In the genomic region with DNA sequence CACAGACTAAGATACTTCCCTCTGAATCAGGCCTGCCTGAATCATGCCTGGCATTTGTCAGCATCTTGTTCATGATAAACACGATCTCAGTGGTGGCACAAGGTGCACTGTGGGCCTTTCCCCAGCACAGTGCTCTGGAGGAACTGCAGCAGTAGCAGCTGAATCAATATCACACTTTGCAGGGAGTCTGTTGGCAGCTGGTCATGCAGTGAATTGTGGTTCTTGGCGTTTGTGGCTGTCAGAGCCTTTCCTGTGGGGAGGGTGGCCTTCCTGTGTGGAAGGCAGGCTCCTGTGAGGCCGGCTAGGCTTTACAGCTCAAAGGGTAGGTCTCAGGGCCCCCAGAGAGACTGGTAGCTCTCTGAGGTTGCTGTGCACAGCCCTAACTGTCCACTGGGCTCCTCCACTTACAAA, we compare ENCODE assay signal across 9 cellular contexts. TPM values are rescaled to one million over a fixed set of nuclear protein-coding genes. Genes with fewer than 3 reads are reported as not detected.
A peak's percentile ranks its signal among the peaks of the same experiment; 100 is the strongest.
DNase-seq lines count a peak whose midpoint lies in the region; ATAC-seq and TF ChIP-seq lines count a peak whose summit lies in the region.
"Had no signal": no experiment of that assay in that cellular context is flagged by ENCODE, and none has a peak within 500 bp of the region (broad histone marks: within the 10 kb centered on the region; RNA-seq: fewer than 3 reads in every experiment).

No MANE protein-coding gene starts in this region.

- H4K20me1 ChIP-seq in BLaER1 (no peaks in the 10 kb centered on the region; the same call in 1 of the 2 replicates), IMR-90 (ENCODE audit: insufficient read depth, low read length) (no peaks in the 10 kb centered on the region)

- TF ChIP-seq CTCF in IMR-90 (conservative IDR thresholded peaks at IDR 0.05; ENCODE audit: low read depth, low read length): no peak
- no peak for TF ChIP-seq CTCF in coronary artery (IDR thresholded peaks at IDR 0.05)
- no peak for TF ChIP-seq CTCF in breast epithelium (IDR thresholded peaks at IDR 0.05)

- BruUV-seq in IMR-90 (replicated peaks; lab: Mats Ljungman, UMichigan): no TSS peak

- H3K36me3 ChIP-seq in BLaER1 (no peaks in the 10 kb centered on the region), IMR-90 (ENCODE audit: control insufficient read depth, insufficient read depth, low read length) (no peaks in the 10 kb centered on the region), SJCRH30 (no peaks in the 10 kb centered on the region), breast epithelium (no peaks in the 10 kb centered on the region)

- no peak overlapping the region for H2AK5ac ChIP-seq in IMR-90 (ENCODE audit: low read depth, low read length)

- H2BK120ac ChIP-seq in IMR-90 (ENCODE audit: low read depth, low read length): no peak overlapping the region

- CTCF ChIA-PET in IMR-90 (lab: Yijun Ruan, JAX): no interaction called here

- intact Hi-C loops in IMR-90 (cut with micrococcal nuclease) (no loop called here), breast epithelium (cut with DNase I; ENCODE audit: low total_unique reads) (no loop called here)

- H3K4me1 ChIP-seq in BLaER1: peaks cover 25% of the 10 kb centered on the region
- H3K4me1 ChIP-seq in IMR-90 (ENCODE audit: control insufficient read depth, insufficient read depth, low read length): peaks cover 13% of the 10 kb centered on the region
- H3K4me1 ChIP-seq in SJCRH30: 0 out of 2 replicates have a peak, but pooled peaks cover 13% of the 10 kb centered on the region
- H3K4me1 ChIP-seq in breast epithelium: no peaks in the 10 kb centered on the region

- no peaks in the 10 kb centered on the region for H3K79me1 ChIP-seq in IMR-90 (ENCODE audit: low read depth in 1 of 2, low read length in 2 of 2)

- H4K91ac ChIP-seq in IMR-90 (ENCODE audit: insufficient read depth, low read depth, low read length): no peak overlapping the region

- no peak for TF ChIP-seq POLR2A in IMR-90 (IDR thresholded peaks at IDR 0.05; ENCODE audit: low read depth, low read length)
- TF ChIP-seq POLR2A in breast epithelium (IDR thresholded peaks at IDR 0.05): no peak

- H3K27ac ChIP-seq in BLaER1: no peak overlapping the region
- H3K27ac ChIP-seq in IMR-90 (ENCODE audit: insufficient read depth, low read length): no peak overlapping the region
- H3K27ac ChIP-seq in SJCRH30: no peak overlapping the region
- H3K27ac ChIP-seq in coronary artery: peak overlapping the region in 1 of 2 donors; percentile 5
- no peak overlapping the region for H3K27ac ChIP-seq in breast epithelium

- no peak overlapping the region for H4K8ac ChIP-seq in IMR-90 (ENCODE audit: low read depth in 2 of 2, low read length in 2 of 2)

- no peak overlapping the region for H3K18ac ChIP-seq in IMR-90 (ENCODE audit: low read depth, low read length)

- H4K5ac ChIP-seq in IMR-90 (ENCODE audit: low read depth, low read length): no peak overlapping the region

- POLR2A ChIA-PET in IMR-90 (lab: Charles Lee; ENCODE audit: unreplicated experiment): no interaction called here

- no CpG with 5 or more reads among the region's 3 CpGs for WGBS in IMR-90 (ENCODE audit: extremely low coverage in 2 of 2, insufficient read length in 1 of 2), 2 experiments

- DNase-seq in IMR-90 (peak; percentile 18), SJCRH30 (peak; percentile 78 to 87), kidney glomerular epithelial cell (lab: John Stamatoyannopoulos, UW) (peak; percentile 17), NCI-H526 treated with DMSO at 0.1 percent for 48 hours (lab: John Stamatoyannopoulos, UW) (no peak), coronary artery (ENCODE audit: low spot score) (no peak), breast epithelium (ENCODE audit: low spot score in 2 of 2) (no peak)
- DNase-seq: PC-3 had no signal

- H3K4ac ChIP-seq in IMR-90 (ENCODE audit: low read depth, low read length): no peak overlapping the region

- no peak overlapping the region for H2BK20ac ChIP-seq in IMR-90 (ENCODE audit: low read depth, low read length)

- H2AFZ ChIP-seq in IMR-90 (replicated peaks; ENCODE audit: low read length, poor library complexity): peak overlapping the region; percentile 0

- H3K9me3 ChIP-seq in BLaER1 (no peaks in the 10 kb centered on the region), IMR-90 (ENCODE audit: control insufficient read depth, insufficient read depth, low read length) (no peaks in the 10 kb centered on the region), SJCRH30 (replicated peaks) (no peaks in the 10 kb centered on the region), breast epithelium (no peaks in the 10 kb centered on the region)

- no peak overlapping the region for H2BK15ac ChIP-seq in IMR-90 (ENCODE audit: low read depth, low read length)

- H3K56ac ChIP-seq in IMR-90 (ENCODE audit: extremely low read depth, insufficient read depth, low read length): no peak overlapping the region

- no peaks in the 10 kb centered on the region; the same call in 1 of the 2 replicates for H3K9me1 ChIP-seq in IMR-90 (ENCODE audit: insufficient read depth, low read length)

- no peaks in the 10 kb centered on the region for H3K27me3 ChIP-seq in BLaER1
- peaks cover 26% of the 10 kb centered on the region for H3K27me3 ChIP-seq in IMR-90 (ENCODE audit: control insufficient read depth, insufficient read depth, low read length)
- peaks cover 11% of the 10 kb centered on the region for H3K27me3 ChIP-seq in SJCRH30
- H3K27me3 ChIP-seq in breast epithelium: no peaks in the 10 kb centered on the region

- H3K14ac ChIP-seq in IMR-90 (replicated peaks; ENCODE audit: low read depth, low read length): no peak overlapping the region

- H2BK5ac ChIP-seq in IMR-90 (ENCODE audit: low read depth, low read length, poor library complexity, severe bottlenecking): no peak overlapping the region

- H3K4me2 ChIP-seq in BLaER1 (peak overlapping the region; percentile 38), IMR-90 (ENCODE audit: low read depth, low read length) (no peak overlapping the region)

- no peak overlapping the region for H2AK9ac ChIP-seq in IMR-90 (replicated peaks; ENCODE audit: low read depth, low read length, poor library complexity)

- in situ Hi-C loops in IMR-90 (cut with MboI; ENCODE audit: low sequenced_read_pairs): no loop called here

- H3K23ac ChIP-seq in IMR-90 (ENCODE audit: low read depth, low read length): no peak overlapping the region

- no peak for TF ChIP-seq RAD21 in IMR-90 (IDR thresholded peaks at IDR 0.05; ENCODE audit: low read length)

- no peak overlapping the region for H3K4me3 ChIP-seq in BLaER1
- H3K4me3 ChIP-seq in IMR-90 (ENCODE audit: insufficient read depth, low read depth, low read length): no peak overlapping the region
- H3K4me3 ChIP-seq in SJCRH30: no peak overlapping the region
- H3K4me3 ChIP-seq in coronary artery: no peak overlapping the region
- H3K4me3 ChIP-seq in breast epithelium: no peak overlapping the region

- ATAC-seq in IMR-90 (ENCODE audit: low read depth) (no peak), HG03469 (IDR thresholded peaks at IDR 0.05; ENCODE audit: unreplicated experiment) (no peak)
- ATAC-seq: PC-3 had no signal

- H3K9ac ChIP-seq in BLaER1 (no peak overlapping the region), IMR-90 (ENCODE audit: low read depth, low read length) (no peak overlapping the region)

- dilution Hi-C loops in IMR-90 (cut with HindIII; ENCODE audit: low sequenced_read_pairs, unreplicated experiment): no loop called here

TF ChIP-seq in IMR-90, 13 proteins besides CTCF, POLR2A, EP300 and RAD21:
- TF ChIP-seq RFX5 (IDR thresholded peaks at IDR 0.05; ENCODE audit: low read depth, low read length): no peak
- no peak for TF ChIP-seq MXI1 (IDR thresholded peaks at IDR 0.05; ENCODE audit: borderline replicate concordance, low read depth, low read length)
- no peak for TF ChIP-seq MAFK (IDR thresholded peaks at IDR 0.05; ENCODE audit: low read depth, low read length)
- no peak for TF ChIP-seq RCOR1 (IDR thresholded peaks at IDR 0.05; ENCODE audit: insufficient replicate concordance, low read length)
- no peak for TF ChIP-seq USF2 (IDR thresholded peaks at IDR 0.05; ENCODE audit: low read depth, low read length)
- TF ChIP-seq CHD1 (IDR thresholded peaks at IDR 0.05; ENCODE audit: low read depth, low read length): no peak
- TF ChIP-seq FOS (IDR thresholded peaks at IDR 0.05; ENCODE audit: low read depth, low read length): no peak
- no peak for TF ChIP-seq BHLHE40 (IDR thresholded peaks at IDR 0.05; ENCODE audit: low read depth, low read length)
- TF ChIP-seq, protein P1, sequence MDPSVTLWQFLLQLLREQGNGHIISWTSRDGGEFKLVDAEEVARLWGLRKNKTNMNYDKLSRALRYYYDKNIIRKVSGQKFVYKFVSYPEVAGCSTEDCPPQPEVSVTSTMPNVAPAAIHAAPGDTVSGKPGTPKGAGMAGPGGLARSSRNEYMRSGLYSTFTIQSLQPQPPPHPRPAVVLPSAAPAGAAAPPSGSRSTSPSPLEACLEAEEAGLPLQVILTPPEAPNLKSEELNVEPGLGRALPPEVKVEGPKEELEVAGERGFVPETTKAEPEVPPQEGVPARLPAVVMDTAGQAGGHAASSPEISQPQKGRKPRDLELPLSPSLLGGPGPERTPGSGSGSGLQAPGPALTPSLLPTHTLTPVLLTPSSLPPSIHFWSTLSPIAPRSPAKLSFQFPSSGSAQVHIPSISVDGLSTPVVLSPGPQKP (IDR thresholded peaks at IDR 0.05; ENCODE audit: borderline replicate concordance, low read depth, low read length): no peak
- no peak for TF ChIP-seq MAZ (IDR thresholded peaks at IDR 0.05; ENCODE audit: borderline replicate concordance, low read depth, low read length)
- TF ChIP-seq NFE2L2 (IDR thresholded peaks at IDR 0.05; ENCODE audit: low read depth, low read length): no peak
- no peak for TF ChIP-seq CEBPB (IDR thresholded peaks at IDR 0.05; ENCODE audit: low read depth, low read length)
- no peak for TF ChIP-seq SMC3 (IDR thresholded peaks at IDR 0.05; ENCODE audit: low read depth, low read length)
TF ChIP-seq in IMR-90: peak in this region for 0.

RNA-seq across cellular contexts. Expression of gene TLE3, which starts 54.4 kb away (rescaled TPM):
- 5.6 and 6.5 TPM in 2 replicates for total RNA-seq in IMR-90 (2012; rRNA removed)
- polyA plus RNA-seq in IMR-90 (2012; rRNA removed): 15.2 and 16.3 TPM in 2 replicates
- polyA plus RNA-seq in IMR-90 (2012; cell fraction: cytosol; rRNA removed): 15.9 and 20.8 TPM in 2 replicates
- 43.1 and 63.1 TPM in 2 replicates for polyA plus RNA-seq in IMR-90 (2012; cell fraction: nucleus; rRNA removed; ENCODE audit: low replicate concordance)
- 35.7 and 36.9 TPM in 2 replicates for total RNA-seq in SJCRH30 (2014; rRNA removed; shearing (Covaris generic))
- total RNA-seq in breast epithelium: 10 to 100 TPM; 67.0 to 73.9 (median 73.4) TPM

Comparison
In these comparisons a context has a peak if more than half of its experiments do, and no peak if none do; other contexts are left out.
1. DNase-seq: peak in IMR-90 (single experiment), SJCRH30 (2 of 2) and kidney glomerular epithelial cell (single experiment); none in NCI-H526 treated with DMSO at 0.1 percent for 48 hours (single experiment), coronary artery (single experiment) and breast epithelium (0 of 2).